22 cellular contexts compared by ENCODE assay signal in the genomic region with DNA sequence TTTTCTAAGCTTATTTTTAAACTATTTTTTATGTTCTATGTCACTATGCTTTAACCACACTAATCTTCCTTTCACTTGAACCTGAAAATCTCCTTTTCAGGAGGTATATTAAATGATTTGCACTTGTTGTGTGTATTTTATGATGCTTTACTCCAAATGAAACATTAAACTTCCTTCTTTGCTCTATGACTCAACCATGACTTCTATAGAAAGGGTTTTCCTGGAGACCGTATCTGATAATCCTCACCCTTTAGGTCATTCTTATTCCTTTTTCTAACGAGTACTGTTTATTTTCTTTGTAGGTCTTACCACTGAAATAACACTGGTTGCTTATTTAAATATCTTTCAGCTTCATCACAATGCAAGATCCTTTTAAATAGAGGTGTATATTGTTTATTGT.
DNase-seq lines count a peak whose midpoint lies in the region; ATAC-seq and TF ChIP-seq lines count a peak whose summit lies in the region.
"Had no signal": no experiment of that assay in that cellular context is flagged by ENCODE, and none has a peak within 500 bp of the region (broad histone marks: within the 10 kb centered on the region; RNA-seq: fewer than 3 reads in every experiment).

No MANE protein-coding gene starts in this region.

- no peak overlapping the region for H3K27ac ChIP-seq in RWPE2 (ENCODE audit: poor library complexity, severe bottlenecking)
- H3K27ac ChIP-seq: brain microvascular endothelial cell, GM23248, lower lobe of right lung, sigmoid colon had no signal

- TF ChIP-seq CTCF in RWPE2 (IDR thresholded peaks at IDR 0.05; ENCODE audit: poor library complexity, severe bottlenecking) (no peak), choroid plexus epithelial cell (conservative IDR thresholded peaks at IDR 0.05; ENCODE audit: low read depth, low read length) (no peak)

- H3K9me3 ChIP-seq in RWPE2 (ENCODE audit: severe bottlenecking): no peaks in the 10 kb centered on the region
- H3K9me3 ChIP-seq: lower lobe of right lung, sigmoid colon had no signal

- H3K4me3 ChIP-seq in RWPE2 (ENCODE audit: severe bottlenecking) (no peak overlapping the region), choroid plexus epithelial cell (ENCODE audit: low read depth, low read length) (no peak overlapping the region)
- H3K4me3 ChIP-seq: GM23248, lower lobe of right lung, sigmoid colon had no signal

- peaks cover 5% of the 10 kb centered on the region for H3K4me1 ChIP-seq in RWPE2 (ENCODE audit: insufficient read depth, poor library complexity, severe bottlenecking)
- H3K4me1 ChIP-seq: lower lobe of right lung had no signal

- ATAC-seq in RWPE2 (ENCODE audit: low read depth) (peak; percentile 46; the same call in 1 of the 3 replicates), GM18858 (IDR thresholded peaks at IDR 0.05; ENCODE audit: unreplicated experiment) (no peak)
- ATAC-seq: activated CD8-positive, alpha-beta T cell treated with anti-CD3 and anti-CD28 coated beads, Interleukin-2, amount 10 ng/mL, durations not matched to agents 7 days and 5 days; effector memory CD8-positive, alpha-beta T cell; lower lobe of right lung had no signal

- H3K36me3 ChIP-seq in RWPE2 (ENCODE audit: low read depth): no peaks in the 10 kb centered on the region
- H3K36me3 ChIP-seq: brain microvascular endothelial cell, lower lobe of right lung, sigmoid colon had no signal

- no peaks in the 10 kb centered on the region for H3K27me3 ChIP-seq in RWPE2 (ENCODE audit: insufficient read depth, poor library complexity, severe bottlenecking)
- H3K27me3 ChIP-seq: brain microvascular endothelial cell, sigmoid colon had no signal

- DNase-seq in HPDE6-E6E7 (ENCODE audit: extremely low spot score): peak; percentile 11
- DNase-seq in RWPE2 (ENCODE audit: low spot score): no peak
- peak; percentile 38 for DNase-seq in choroid plexus epithelial cell (ENCODE audit: low read depth)
- DNase-seq in renal cortical epithelial cell (ENCODE audit: low read depth): peak; percentile 26
- DNase-seq in DMS79 (lab: John Stamatoyannopoulos, UW): no peak
- DNase-seq in NCI-H1092 (lab: John Stamatoyannopoulos, UW): no peak
- DNase-seq: activated CD4-positive, CD25-positive, alpha-beta regulatory T cell treated with anti-CD3 and anti-CD28 coated beads, Interleukin-2, amount 50 U/mL, for 72 hours; activated CD8-positive, alpha-beta T cell treated with anti-CD3 and anti-CD28 coated beads, Interleukin-2, amount 10 ng/mL, durations not matched to agents 7 days and 5 days; activated effector memory CD4-positive, alpha-beta T cell treated with anti-CD3 and anti-CD28 coated beads, Interleukin-2, amount 50 U/mL, for 16 hours; activated naive CD8-positive, alpha-beta T cell treated with anti-CD3 and anti-CD28 coated beads, Interleukin-2, amount 10 ng/mL, durations not matched to agents 7 days and 5 days; effector memory CD8-positive, alpha-beta T cell; GM23248; Karpas-422; kidney glomerular epithelial cell; lower lobe of right lung; NCI-H1048; NCI-H187 treated with DMSO at 0.1 percent for 48 hours; NCI-H748 treated with DMSO at 0.1 percent for 48 hours; sigmoid colon; T-helper 9 cell had no signal

Comparison
In these comparisons a context has a peak if more than half of its experiments do, and no peak if none do; other contexts are left out.
1. DNase-seq: peak in HPDE6-E6E7 (single experiment), choroid plexus epithelial cell (single experiment) and renal cortical epithelial cell (single experiment); none in RWPE2 (single experiment), DMS79 (single experiment) and NCI-H1092 (single experiment).